Comparison of ENCODE assay signal across 17 cellular contexts in genomic region chr5:140432916-140433315, GRCh38. TPM values are rescaled to one million over a fixed set of nuclear protein-coding genes. Genes with fewer than 3 reads are reported as not detected.
DNase-seq lines count a peak whose midpoint lies in the region; ATAC-seq lines count a peak whose summit lies in the region.
"Had no signal": no experiment of that assay in that cellular context is flagged by ENCODE, and none has a peak within 500 bp of the region (broad histone marks: within the 10 kb centered on the region; RNA-seq: fewer than 3 reads in every experiment).

No MANE protein-coding gene starts in this region.

- H3K36me3 Mint-ChIP-seq in activated naive CD4-positive, alpha-beta T cell treated with anti-CD3 and anti-CD28 coated beads, Interleukin-2, amount 50 U/mL, for 24 hours, result peaks cover 11% of the 10 kb centered on the region
- H3K36me3 Mint-ChIP-seq in T-cell, result peaks cover 22% of the 10 kb centered on the region
- H3K36me3 Mint-ChIP-seq in naive thymus-derived CD8-positive, alpha-beta T cell, result peaks cover 0 to 29% (median 8%) of the 10 kb centered on the region in 3 donors
- H3K36me3 Mint-ChIP-seq in stimulated activated memory B cell treated with anti-CD40 and anti-IgM and Interleukin-4, amounts not matched to agents 10 μg/mL and 1 μg/mL and 100 μg/mL, for 72 hours, result peaks cover 21% of the 10 kb centered on the region

- no peak for DNase-seq in activated naive CD4-positive, alpha-beta T cell treated with Interleukin-2 at 50 U/mL for 16 hours
- no peak for DNase-seq in T-cell
- DNase-seq in naive thymus-derived CD8-positive, alpha-beta T cell, result no peak
- no peak for DNase-seq in stimulated activated CD4-positive, alpha-beta T cell treated with anti-CD3 and anti-CD28 coated beads, Interleukin-4, amount 100 ng/mL, for 24 hours
- DNase-seq in dedifferentiated amniotic fluid mesenchymal stem cell (ENCODE audit: extremely low spot score), result no peak
- DNase-seq: 8988T; AML-193; Caco-2; CD8-positive, alpha-beta memory T cell; DMS53; GF-D8; GOT3; HFFc6 had no signal

- peaks cover 42% of the 10 kb centered on the region for H3K4me1 Mint-ChIP-seq in activated naive CD4-positive, alpha-beta T cell treated with anti-CD3 and anti-CD28 coated beads, Interleukin-2, amount 50 U/mL, for 24 hours
- peaks cover 34 to 44% (median 42%) of the 10 kb centered on the region in 3 donors for H3K4me1 Mint-ChIP-seq in T-cell
- peaks cover 12 to 39% (median 35%) of the 10 kb centered on the region in 4 donors for H3K4me1 Mint-ChIP-seq in naive thymus-derived CD8-positive, alpha-beta T cell
- H3K4me1 Mint-ChIP-seq in stimulated activated memory B cell treated with anti-CD40 and anti-IgM and Interleukin-4, amounts not matched to agents 10 μg/mL and 1 μg/mL and 100 μg/mL, for 72 hours, result peaks cover 24% of the 10 kb centered on the region

- H3K4me3 Mint-ChIP-seq in activated naive CD4-positive, alpha-beta T cell treated with anti-CD3 and anti-CD28 coated beads, Interleukin-2, amount 50 U/mL, for 24 hours, result no peak overlapping the region
- H3K4me3 Mint-ChIP-seq in T-cell, result no peak overlapping the region
- peak overlapping the region in 2 of 10 donors; percentile 6 to 12 for H3K4me3 Mint-ChIP-seq in naive thymus-derived CD8-positive, alpha-beta T cell
- no peak overlapping the region for H3K4me3 Mint-ChIP-seq in stimulated activated memory B cell treated with anti-CD40 and anti-IgM and Interleukin-4, amounts not matched to agents 10 μg/mL and 1 μg/mL and 100 μg/mL, for 72 hours
- H3K4me3 Mint-ChIP-seq: CD8-positive, alpha-beta memory T cell; HFFc6 had no signal

- peak overlapping the region; percentile 39 for H3K27ac Mint-ChIP-seq in activated naive CD4-positive, alpha-beta T cell treated with anti-CD3 and anti-CD28 coated beads, Interleukin-2, amount 50 U/mL, for 24 hours
- peak overlapping the region; percentile 2 to 8 for H3K27ac Mint-ChIP-seq in T-cell
- peak overlapping the region in 8 of 10 donors; percentile 4 to 24 (median 18) for H3K27ac Mint-ChIP-seq in naive thymus-derived CD8-positive, alpha-beta T cell
- peak overlapping the region; percentile 32 for H3K27ac Mint-ChIP-seq in stimulated activated memory B cell treated with anti-CD40 and anti-IgM and Interleukin-4, amounts not matched to agents 10 μg/mL and 1 μg/mL and 100 μg/mL, for 72 hours
- H3K27ac Mint-ChIP-seq: CD8-positive, alpha-beta memory T cell; HFFc6 had no signal

- H3K9me3 Mint-ChIP-seq in activated naive CD4-positive, alpha-beta T cell treated with anti-CD3 and anti-CD28 coated beads, Interleukin-2, amount 50 U/mL, for 24 hours, result no peaks in the 10 kb centered on the region
- no peaks in the 10 kb centered on the region for H3K9me3 Mint-ChIP-seq in T-cell
- H3K9me3 Mint-ChIP-seq in naive thymus-derived CD8-positive, alpha-beta T cell, result no peaks in the 10 kb centered on the region
- peaks cover 3% of the 10 kb centered on the region for H3K9me3 Mint-ChIP-seq in stimulated activated memory B cell treated with anti-CD40 and anti-IgM and Interleukin-4, amounts not matched to agents 10 μg/mL and 1 μg/mL and 100 μg/mL, for 72 hours
- H3K9me3 Mint-ChIP-seq: CD8-positive, alpha-beta memory T cell; HFFc6 had no signal

- ATAC-seq in T-cell (replicated peaks in 1 of 4), result no peak
- no peak for ATAC-seq in naive thymus-derived CD8-positive, alpha-beta T cell
- no peak for ATAC-seq in stimulated activated memory B cell treated with anti-CD40 and anti-IgM and Interleukin-4, amounts not matched to agents 10 μg/mL and 1 μg/mL and 100 μg/mL, for 72 hours
- no peak for ATAC-seq in GM18909 (IDR thresholded peaks at IDR 0.05; ENCODE audit: poor library complexity, unreplicated experiment)
- ATAC-seq: HepG2 had no signal

- no peaks in the 10 kb centered on the region for H3K27me3 Mint-ChIP-seq in activated naive CD4-positive, alpha-beta T cell treated with anti-CD3 and anti-CD28 coated beads, Interleukin-2, amount 50 U/mL, for 24 hours
- no peaks in the 10 kb centered on the region for H3K27me3 Mint-ChIP-seq in T-cell
- H3K27me3 Mint-ChIP-seq in naive thymus-derived CD8-positive, alpha-beta T cell, result no peaks in the 10 kb centered on the region
- H3K27me3 Mint-ChIP-seq in stimulated activated memory B cell treated with anti-CD40 and anti-IgM and Interleukin-4, amounts not matched to agents 10 μg/mL and 1 μg/mL and 100 μg/mL, for 72 hours, result no peaks in the 10 kb centered on the region
- H3K27me3 Mint-ChIP-seq: CD8-positive, alpha-beta memory T cell had no signal

- CTCF ChIA-PET in T-cell (lab: Charles Lee), result no interaction called here

- POLR2A ChIA-PET in T-cell (lab: Charles Lee), result interaction anchor here in 1 of 2 donors (0.5 kb wide), 1 partner anchor 108 kb away, joined by 6 read pairs; no protein-coding TSS in a partner anchor
- POLR2A ChIA-PET in naive thymus-derived CD8-positive, alpha-beta T cell (lab: Charles Lee), result no interaction called here

RNA-seq across cellular contexts. Expression of gene ANKHD1, which starts 31.3 kb away (rescaled TPM):
- total RNA-seq in T-cell, result 100 to 1,000 TPM; 184 to 220 (median 203) TPM
- 100 to 1,000 TPM; 218 to 235 TPM for total RNA-seq in naive thymus-derived CD8-positive, alpha-beta T cell
- 10 to 100 TPM; 54.9 to 82.8 (median 63.8) TPM for polyA plus RNA-seq in naive thymus-derived CD8-positive, alpha-beta T cell
